In the genomic region with DNA sequence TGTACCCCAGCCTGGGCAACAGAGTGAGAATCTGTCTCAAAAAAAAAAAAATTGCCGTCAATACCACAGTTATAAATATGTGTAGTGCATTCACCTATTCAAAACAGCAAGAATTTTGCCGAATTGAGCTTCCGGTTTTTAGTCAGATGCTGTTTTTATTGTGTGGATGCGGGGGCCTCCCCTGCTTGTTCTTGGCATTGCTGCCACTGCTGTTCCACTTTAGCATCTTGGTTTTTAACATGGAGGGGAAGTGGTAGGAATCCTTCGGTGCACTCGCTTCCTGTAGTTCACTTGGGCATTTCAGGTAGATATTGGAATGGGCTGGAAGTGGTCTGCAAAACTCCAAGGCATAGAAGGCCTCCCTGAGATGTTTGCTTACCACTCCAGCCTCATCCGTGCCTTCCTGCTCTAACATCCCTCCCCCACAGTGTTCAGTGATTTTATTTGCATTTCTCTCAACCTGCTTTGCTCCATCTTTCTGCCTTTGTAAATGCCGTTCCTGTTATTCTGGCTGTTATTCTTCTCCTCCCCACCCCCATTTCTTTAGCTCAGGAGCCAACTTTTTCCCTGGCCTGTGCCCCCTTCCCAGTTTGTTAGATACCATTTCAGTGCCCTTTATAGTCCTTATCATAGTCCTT, we compare ENCODE assay signal across 9 cellular contexts. TPM values are rescaled to one million over a fixed set of nuclear protein-coding genes. Genes with fewer than 3 reads are reported as not detected.
A peak's percentile ranks its signal among the peaks of the same experiment; 100 is the strongest.
DNase-seq lines count a peak whose midpoint lies in the region; ATAC-seq and TF ChIP-seq lines count a peak whose summit lies in the region.
"Had no signal": no experiment of that assay in that cellular context is flagged by ENCODE, and none has a peak within 500 bp of the region (broad histone marks: within the 10 kb centered on the region; RNA-seq: fewer than 3 reads in every experiment).

No MANE protein-coding gene starts in this region.

- TF ChIP-seq CTCF in CD14-positive monocyte (IDR thresholded peaks at IDR 0.05): no peak
- no peak for TF ChIP-seq CTCF in tibial artery (IDR thresholded peaks at IDR 0.05)

- peaks cover 4 to 10% of the 10 kb centered on the region in 2 donors for H3K36me3 Mint-ChIP-seq in CD14-positive monocyte
- no peaks in the 10 kb centered on the region for H3K36me3 Mint-ChIP-seq in activated naive CD4-positive, alpha-beta T cell treated with anti-CD3 and anti-CD28 coated beads, Interleukin-2, amount 50 U/mL, for 72 hours

- no peak overlapping the region for H3K27ac ChIP-seq in tibial artery

- H3K9me3 ChIP-seq in tibial artery: no peaks in the 10 kb centered on the region

- peaks cover 39% of the 10 kb centered on the region for H3K4me1 Mint-ChIP-seq in CD14-positive monocyte

- peak overlapping the region; percentile 41 to 61 for H3K4me3 Mint-ChIP-seq in CD14-positive monocyte
- H3K4me3 Mint-ChIP-seq: type B pancreatic cell had no signal

- H3K27me3 ChIP-seq in tibial artery: no peaks in the 10 kb centered on the region

- H3K36me3 ChIP-seq in tibial artery: no peaks in the 10 kb centered on the region

- peaks cover 0 to 2% (median 0%) of the 10 kb centered on the region in 3 donors for H3K27me3 Mint-ChIP-seq in CD14-positive monocyte (ENCODE audit: low read depth in 3 of 3)
- H3K27me3 Mint-ChIP-seq: type B pancreatic cell had no signal

- H3K27ac Mint-ChIP-seq in CD14-positive monocyte: peak overlapping the region in 5 of 7 donors; percentile 29 to 85 (median 63)
- peak overlapping the region; percentile 16 to 17 for H3K27ac Mint-ChIP-seq in activated naive CD4-positive, alpha-beta T cell treated with anti-CD3 and anti-CD28 coated beads, Interleukin-2, amount 50 U/mL, for 72 hours
- H3K27ac Mint-ChIP-seq: type B pancreatic cell had no signal

- H3K4me1 ChIP-seq in tibial artery: peaks cover 0 to 6% (median 3%) of the 10 kb centered on the region in 4 donors

- ATAC-seq in GM19025 (IDR thresholded peaks at IDR 0.05; ENCODE audit: low read depth, unreplicated experiment) (peak; percentile 35), HG03103 (IDR thresholded peaks at IDR 0.05; ENCODE audit: low read depth, unreplicated experiment) (peak; percentile 27)
- peak; percentile 69 to 75 for ATAC-seq in activated naive CD4-positive, alpha-beta T cell treated with anti-CD3 and anti-CD28 coated beads, Interleukin-2, amount 50 U/mL, for 72 hours

- no peak for DNase-seq in CD14-positive monocyte (ENCODE audit: low spot score)
- DNase-seq in activated naive CD4-positive, alpha-beta T cell treated with anti-CD3 and anti-CD28 coated beads, Interleukin-2, amount 50 U/mL, for 72 hours (ENCODE audit: low spot score in 2 of 2): peak in 1 of 2 donors; percentile 27
- no peak for DNase-seq in ureter (ENCODE audit: low spot score)
- DNase-seq in tibial artery: no peak
- no peak for DNase-seq in glomerular visceral epithelial cell (ENCODE audit: extremely low spot score)
- DNase-seq in iPS-NIHi11 (ENCODE audit: low spot score): no peak

- peaks cover 0 to 4% (median 0%) of the 10 kb centered on the region in 7 donors for H3K9me3 Mint-ChIP-seq in CD14-positive monocyte
- peaks cover 0 to 3% of the 10 kb centered on the region in 2 donors for H3K9me3 Mint-ChIP-seq in activated naive CD4-positive, alpha-beta T cell treated with anti-CD3 and anti-CD28 coated beads, Interleukin-2, amount 50 U/mL, for 72 hours
- H3K9me3 Mint-ChIP-seq: type B pancreatic cell had no signal

- intact Hi-C loops in CD14-positive monocyte (cut with micrococcal nuclease) (no loop called here), tibial artery (cut with DNase I; ENCODE audit: low total_unique reads) (no loop called here)

- no peak overlapping the region for H3K4me3 ChIP-seq in tibial artery

RNA-seq across cellular contexts. Expression of gene MOB1B, which starts 25.5 kb away (rescaled TPM):
- polyA plus RNA-seq in CD14-positive monocyte: 1 to 10 TPM; 3.9 to 7.0 TPM
- total RNA-seq in activated naive CD4-positive, alpha-beta T cell treated with anti-CD3 and anti-CD28 coated beads, Interleukin-2, amount 50 U/mL, for 72 hours: 10 to 100 TPM; 15.7 to 29.2 TPM
- total RNA-seq in ureter: 23.4 TPM
